10 cellular contexts compared by ENCODE assay signal in genomic region chr3:128459451-128459820, GRCh38. TPM values are rescaled to one million over a fixed set of nuclear protein-coding genes. Genes with fewer than 3 reads are reported as not detected.
"Had no signal": no experiment of that assay in that cellular context is flagged by ENCODE, and none has a peak within 500 bp of the region (broad histone marks: within the 10 kb centered on the region; RNA-seq: fewer than 3 reads in every experiment).

No MANE protein-coding gene starts in this region.

- H3K9me3 Mint-ChIP-seq: HFFc6, IgD-negative memory B cell had no signal

- H3K4me1 ChIP-seq: HAP-1 had no signal

- H2AFZ ChIP-seq: GM23248 had no signal

- H3K27ac Mint-ChIP-seq: HFFc6 had no signal

- H3K4me3 ChIP-seq: GM23248, HAP-1 had no signal

- ATAC-seq: HCT116 had no signal

- H3K27ac ChIP-seq: GM23248 had no signal

- DNase-seq: GM23248, GOT3, H7, HFFc6, KBM-7 had no signal

- H3K9me3 ChIP-seq: HAP-1 had no signal

- H3K9ac ChIP-seq: GM23248 had no signal

- H3K36me3 ChIP-seq: HAP-1 had no signal

- H3K4me3 Mint-ChIP-seq: HFFc6, IgD-negative memory B cell had no signal

RNA-seq across cellular contexts. Expression of gene DNAJB8, which starts 7.3 kb away (rescaled TPM):
- total RNA-seq: GM23248, H4, H7, HFFc6, HT-29 had no signal
- polyA plus RNA-seq: GM23248, IgD-negative memory B cell had no signal
